15 cellular contexts compared by ENCODE assay signal in the genomic region with DNA sequence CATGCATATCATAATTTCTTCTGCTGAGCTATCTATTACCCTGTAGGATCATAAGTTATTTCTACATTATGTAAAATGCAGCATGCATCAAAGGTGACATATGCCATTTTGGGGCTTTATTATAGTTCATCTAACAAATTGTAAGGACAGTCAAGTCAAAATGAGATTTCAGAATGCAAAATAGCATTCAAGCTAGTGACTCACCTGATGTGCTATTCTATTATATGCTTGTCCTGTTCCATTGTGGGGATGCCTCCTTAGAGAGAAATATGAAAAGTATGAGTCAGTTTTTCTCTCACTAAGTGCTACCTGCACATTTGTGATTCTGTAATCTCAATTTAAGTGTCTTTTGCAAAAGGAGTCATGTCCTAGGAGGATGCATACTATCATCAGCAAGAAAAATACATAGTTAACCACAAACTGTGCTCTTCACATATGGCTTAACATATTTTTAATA.
DNase-seq lines count a peak whose midpoint lies in the region; ATAC-seq, FAIRE-seq and TF ChIP-seq lines count a peak whose summit lies in the region.
"Had no signal": no experiment of that assay in that cellular context is flagged by ENCODE, and none has a peak within 500 bp of the region (broad histone marks: within the 10 kb centered on the region; RNA-seq: fewer than 3 reads in every experiment).

No MANE protein-coding gene starts in this region.

- no peak overlapping the region for H3K27ac Mint-ChIP-seq in stimulated activated naive CD8-positive, alpha-beta T cell treated with anti-CD3 and anti-CD28 coated beads, Interleukin-15, amount 100 ng/mL, for 72 hours
- H3K27ac Mint-ChIP-seq: GM23338 had no signal

- H3K4me1 Mint-ChIP-seq in stimulated activated naive CD8-positive, alpha-beta T cell treated with anti-CD3 and anti-CD28 coated beads, Interleukin-15, amount 100 ng/mL, for 72 hours: no peaks in the 10 kb centered on the region
- H3K4me1 Mint-ChIP-seq: GM23338 had no signal

- peaks cover 0 to 5% of the 10 kb centered on the region in 2 donors for H3K9me3 Mint-ChIP-seq in stimulated activated naive CD8-positive, alpha-beta T cell treated with anti-CD3 and anti-CD28 coated beads, Interleukin-15, amount 100 ng/mL, for 72 hours
- H3K9me3 Mint-ChIP-seq: GM23338 had no signal

- no peaks in the 10 kb centered on the region for H3K27me3 Mint-ChIP-seq in stimulated activated naive CD8-positive, alpha-beta T cell treated with anti-CD3 and anti-CD28 coated beads, Interleukin-15, amount 100 ng/mL, for 72 hours

- peak; percentile 66 for ATAC-seq in stimulated activated naive CD8-positive, alpha-beta T cell treated with anti-CD3 and anti-CD28 coated beads, Interleukin-15, Interleukin-2, amounts not matched to agents 100 U/mL and 50 U/mL, for 24 hours
- ATAC-seq in stimulated activated naive CD8-positive, alpha-beta T cell treated with anti-CD3 and anti-CD28 coated beads, Interleukin-15, amount 100 ng/mL, for 72 hours: no peak
- peak; percentile 43 for ATAC-seq in HG03565 (IDR thresholded peaks at IDR 0.05; ENCODE audit: unreplicated experiment)
- ATAC-seq in HG02870 (IDR thresholded peaks at IDR 0.05; ENCODE audit: unreplicated experiment): no peak
- ATAC-seq: GM23338, Panc1 had no signal

- TF ChIP-seq CTCF in bronchial epithelial cell (IDR thresholded peaks at IDR 0.05; ENCODE audit: insufficient read depth, low read length, severe bottlenecking) (no peak), GM10248 (IDR thresholded peaks at IDR 0.05; ENCODE audit: control extremely low read depth, extremely low read depth, low read depth, missing control alignments) (no peak)

- no peak overlapping the region for H3K4me3 Mint-ChIP-seq in stimulated activated naive CD8-positive, alpha-beta T cell treated with anti-CD3 and anti-CD28 coated beads, Interleukin-15, amount 100 ng/mL, for 72 hours
- H3K4me3 Mint-ChIP-seq: GM23338 had no signal

- CTCF ChIA-PET in GM10248 (lab: Yijun Ruan, JAX): interaction anchor here (1.3 kb wide), 1 partner anchor 9 kb away, joined by 3 read pairs; no protein-coding TSS in a partner anchor

- POLR2A ChIA-PET in GM10248 (lab: Yijun Ruan, JAX): no interaction called here

- no peaks in the 10 kb centered on the region for H3K27me3 ChIP-seq in bronchial epithelial cell (ENCODE audit: control insufficient read depth, insufficient read depth, low read length)

- H3K4me3 ChIP-seq in bronchial epithelial cell (ENCODE audit: low read depth, low read length): no peak overlapping the region
- H3K4me3 ChIP-seq: GM23338 had no signal

- DNase-seq in stimulated activated naive CD8-positive, alpha-beta T cell treated with anti-CD3 and anti-CD28 coated beads, Interleukin-15, Interleukin-2, amounts not matched to agents 100 U/mL and 50 U/mL, for 24 hours: no peak
- DNase-seq in stimulated activated naive CD8-positive, alpha-beta T cell treated with anti-CD3 and anti-CD28 coated beads, Interleukin-15, amount 100 ng/mL, for 72 hours: no peak
- peak; percentile 3 for DNase-seq in bronchial epithelial cell (ENCODE audit: low read depth)
- peak; percentile 33 for DNase-seq in superior temporal gyrus (ENCODE audit: extremely low spot score)
- no peak for DNase-seq in GM10248 (ENCODE audit: extremely low spot score)
- DNase-seq in activated gamma-delta T cell treated with Interleukin-2 at 50 U/mL for 16 hours: no peak
- DNase-seq: NCI-H1436, NCI-H2029 treated with DMSO at 0.1 percent for 48 hours, NCI-H2171 treated with DMSO at 0.1 percent for 48 hours, NCI-H446 treated with DMSO at 0.1 percent for 48 hours had no signal

- no peaks in the 10 kb centered on the region for H3K36me3 ChIP-seq in bronchial epithelial cell (ENCODE audit: control insufficient read depth, insufficient read depth, low read length)

- no peak for FAIRE-seq in bronchial epithelial cell (lab: Jason Lieb, UNC)
- FAIRE-seq: HTR-8/SVneo had no signal

Comparison
In these comparisons a context has a peak if more than half of its experiments do, and no peak if none do; other contexts are left out.
1. ATAC-seq: peak in stimulated activated naive CD8-positive, alpha-beta T cell treated with anti-CD3 and anti-CD28 coated beads, Interleukin-15, Interleukin-2, amounts not matched to agents 100 U/mL and 50 U/mL, for 24 hours (single experiment) and HG03565 (single experiment); none in stimulated activated naive CD8-positive, alpha-beta T cell treated with anti-CD3 and anti-CD28 coated beads, Interleukin-15, amount 100 ng/mL, for 72 hours (single experiment) and HG02870 (single experiment).
2. DNase-seq: peak in bronchial epithelial cell (single experiment) and superior temporal gyrus (single experiment); none in stimulated activated naive CD8-positive, alpha-beta T cell treated with anti-CD3 and anti-CD28 coated beads, Interleukin-15, Interleukin-2, amounts not matched to agents 100 U/mL and 50 U/mL, for 24 hours (single experiment), stimulated activated naive CD8-positive, alpha-beta T cell treated with anti-CD3 and anti-CD28 coated beads, Interleukin-15, amount 100 ng/mL, for 72 hours (0 of 2), GM10248 (single experiment) and activated gamma-delta T cell treated with Interleukin-2 at 50 U/mL for 16 hours (single experiment).